9 cellular contexts compared by ENCODE assay signal in genomic region chr2:10448646-10449480, GRCh38. TPM values are rescaled to one million over a fixed set of nuclear protein-coding genes. Genes with fewer than 3 reads are reported as not detected.
A peak's percentile ranks its signal among the peaks of the same experiment; 100 is the strongest.
DNase-seq lines count a peak whose midpoint lies in the region; ATAC-seq, FAIRE-seq and TF ChIP-seq lines count a peak whose summit lies in the region.
"Had no signal": no experiment of that assay in that cellular context is flagged by ENCODE, and none has a peak within 500 bp of the region (broad histone marks: within the 10 kb centered on the region; RNA-seq: fewer than 3 reads in every experiment).

No MANE protein-coding gene starts in this region.

- H3K4me3 Mint-ChIP-seq in IgD-negative memory B cell: peak overlapping the region; percentile 73 to 92 (median 84)
- peak overlapping the region; percentile 86 for H3K4me3 Mint-ChIP-seq in activated T-helper 2 cell treated with anti-CD3 and anti-CD28 coated beads, Interferon-gamma antibody, Interleukin-2, Interleukin-4, amounts not matched to agents 10 μg/mL and 5 μg/mL and 100 μg/mL, durations not matched to agents 14 hours and 24 hours and 36 hours (ENCODE audit: low read depth)
- H3K4me3 Mint-ChIP-seq in type B pancreatic cell: peak overlapping the region; percentile 75

- DNase-seq in DMS53 treated with DMSO at 0.1 percent for 48 hours (lab: John Stamatoyannopoulos, UW; ENCODE audit: unreplicated experiment) (peak; percentile 71), RCC 7860 (ENCODE audit: low spot score) (peak; percentile 89), glomerular endothelial cell (ENCODE audit: extremely low read depth, low read depth, low spot score) (peak; percentile 45), posterior vena cava (ENCODE audit: low spot score) (peak; percentile 96), type B pancreatic cell (ENCODE audit: extremely low spot score, unreplicated experiment) (peak; percentile 94)
- peak; percentile 94 for DNase-seq in activated T-helper 2 cell treated with anti-CD3 and anti-CD28 coated beads, Interferon-gamma antibody, Interleukin-2, Interleukin-4, amounts not matched to agents 10 μg/mL and 5 μg/mL and 100 μg/mL, durations not matched to agents 14 hours and 24 hours and 36 hours (ENCODE audit: low spot score)

- intact Hi-C loops in activated T-helper 2 cell treated with anti-CD3 and anti-CD28 coated beads, Interferon-gamma antibody, Interleukin-2, Interleukin-4, amounts not matched to agents 10 μg/mL and 5 μg/mL and 100 μg/mL, durations not matched to agents 14 hours and 24 hours and 36 hours (cut with micrococcal nuclease): loop anchor here (1.0 to 10.0 kb wide), 5 partner anchors 206 to 1027 kb away; partner anchors contain the start of genes CPSF3, ITGB1BP1 and TAF1B
- intact Hi-C loops in posterior vena cava (cut with DNase I): no loop called here

- TF ChIP-seq CTCF in type B pancreatic cell (conservative IDR thresholded peaks at IDR 0.05): peak; percentile 27

- peaks cover 23 to 33% (median 29%) of the 10 kb centered on the region in 3 donors for H3K4me1 Mint-ChIP-seq in IgD-negative memory B cell
- H3K4me1 Mint-ChIP-seq in activated T-helper 2 cell treated with anti-CD3 and anti-CD28 coated beads, Interferon-gamma antibody, Interleukin-2, Interleukin-4, amounts not matched to agents 10 μg/mL and 5 μg/mL and 100 μg/mL, durations not matched to agents 14 hours and 24 hours and 36 hours (ENCODE audit: low read depth): peaks cover 35% of the 10 kb centered on the region
- H3K4me1 Mint-ChIP-seq in type B pancreatic cell (ENCODE audit: unreplicated experiment): peaks cover 11% of the 10 kb centered on the region

- H3K27ac Mint-ChIP-seq in IgD-negative memory B cell: peak overlapping the region; percentile 83 to 88 (median 86)
- H3K27ac Mint-ChIP-seq in activated T-helper 2 cell treated with anti-CD3 and anti-CD28 coated beads, Interferon-gamma antibody, Interleukin-2, Interleukin-4, amounts not matched to agents 10 μg/mL and 5 μg/mL and 100 μg/mL, durations not matched to agents 14 hours and 24 hours and 36 hours: peak overlapping the region; percentile 92
- peak overlapping the region; percentile 50 for H3K27ac Mint-ChIP-seq in type B pancreatic cell

- H3K36me3 Mint-ChIP-seq in IgD-negative memory B cell: peaks cover 2% of the 10 kb centered on the region
- H3K36me3 Mint-ChIP-seq in activated T-helper 2 cell treated with anti-CD3 and anti-CD28 coated beads, Interferon-gamma antibody, Interleukin-2, Interleukin-4, amounts not matched to agents 10 μg/mL and 5 μg/mL and 100 μg/mL, durations not matched to agents 14 hours and 24 hours and 36 hours (ENCODE audit: low read depth): peaks cover 27% of the 10 kb centered on the region
- peaks cover 11% of the 10 kb centered on the region for H3K36me3 Mint-ChIP-seq in type B pancreatic cell

- H3K9me3 Mint-ChIP-seq in IgD-negative memory B cell (no peaks in the 10 kb centered on the region), type B pancreatic cell (no peaks in the 10 kb centered on the region)
- no peaks in the 10 kb centered on the region for H3K9me3 Mint-ChIP-seq in activated T-helper 2 cell treated with anti-CD3 and anti-CD28 coated beads, Interferon-gamma antibody, Interleukin-2, Interleukin-4, amounts not matched to agents 10 μg/mL and 5 μg/mL and 100 μg/mL, durations not matched to agents 14 hours and 24 hours and 36 hours

- H3K27me3 Mint-ChIP-seq in IgD-negative memory B cell: no peaks in the 10 kb centered on the region
- H3K27me3 Mint-ChIP-seq in activated T-helper 2 cell treated with anti-CD3 and anti-CD28 coated beads, Interferon-gamma antibody, Interleukin-2, Interleukin-4, amounts not matched to agents 10 μg/mL and 5 μg/mL and 100 μg/mL, durations not matched to agents 14 hours and 24 hours and 36 hours (ENCODE audit: low read depth): no peaks in the 10 kb centered on the region
- H3K27me3 Mint-ChIP-seq in type B pancreatic cell: peaks cover 10% of the 10 kb centered on the region

- FAIRE-seq in RCC 7860 (lab: Jason Lieb, UNC): no peak
- FAIRE-seq: colon had no signal

- peak; percentile 51 for ATAC-seq in GM21717 (IDR thresholded peaks at IDR 0.05; ENCODE audit: unreplicated experiment)

RNA-seq across cellular contexts. Expression of gene ODC1, which starts 0.7 kb away (rescaled TPM):
- 207 TPM for polyA plus RNA-seq in IgD-negative memory B cell
- total RNA-seq in activated T-helper 2 cell treated with anti-CD3 and anti-CD28 coated beads, Interferon-gamma antibody, Interleukin-2, Interleukin-4, amounts not matched to agents 10 μg/mL and 5 μg/mL and 100 μg/mL, durations not matched to agents 14 hours and 24 hours and 36 hours: 161 and 164 TPM in 2 replicates
- total RNA-seq in glomerular endothelial cell (103 and 209 TPM in 2 replicates), posterior vena cava (10 to 100 TPM; 51.7 to 67.6 TPM), type B pancreatic cell (ENCODE audit: low replicate concordance) (60.7 and 135 TPM in 2 replicates)

Comparison
In these comparisons a context has a peak if more than half of its experiments do, and no peak if none do; other contexts are left out.
1. Peak in every context shown above with its lines: DNase-seq and ATAC-seq.
2. DNase-seq: peak in every context shown above with its lines; median percentile 96 in posterior vena cava; 94 in activated T-helper 2 cell treated with anti-CD3 and anti-CD28 coated beads, Interferon-gamma antibody, Interleukin-2, Interleukin-4, amounts not matched to agents 10 μg/mL and 5 μg/mL and 100 μg/mL, durations not matched to agents 14 hours and 24 hours and 36 hours; 94 in type B pancreatic cell; 89 in RCC 7860; 71 in DMS53 treated with DMSO at 0.1 percent for 48 hours; 45 in glomerular endothelial cell.